Comparison of ENCODE assay signal across 25 cellular contexts in genomic region chr10:75104842-75105241, GRCh38. TPM values are rescaled to one million over a fixed set of nuclear protein-coding genes. Genes with fewer than 3 reads are reported as not detected.
A peak's percentile ranks its signal among the peaks of the same experiment; 100 is the strongest.
DNase-seq lines count a peak whose midpoint lies in the region; ATAC-seq and TF ChIP-seq lines count a peak whose summit lies in the region.
"Had no signal": no experiment of that assay in that cellular context is flagged by ENCODE, and none has a peak within 500 bp of the region (broad histone marks: within the 10 kb centered on the region; RNA-seq: fewer than 3 reads in every experiment).

No MANE protein-coding gene starts in this region.

- H4K8ac ChIP-seq in neuronal stem cell (ENCODE audit: low read depth, low read length): no peak overlapping the region

- no peak overlapping the region for H3K4ac ChIP-seq in neuronal stem cell (ENCODE audit: low read length)

- H3K79me2 ChIP-seq in GM23248 (ENCODE audit: insufficient read depth): no peaks in the 10 kb centered on the region

- H3K4me1 Mint-ChIP-seq in activated CD4-positive, alpha-beta T cell treated with anti-CD3 and anti-CD28 coated beads, Interleukin-2, amount 10 ng/mL, durations not matched to agents 24 days and 14 days: peaks cover 7% of the 10 kb centered on the region

- no peak for ATAC-seq in GM21367 (IDR thresholded peaks at IDR 0.05; ENCODE audit: unreplicated experiment)
- ATAC-seq: left lung; stimulated activated effector memory CD8-positive, alpha-beta T cell treated with anti-CD3 and anti-CD28 coated beads, Interleukin-12 subunit alpha, Interleukin-12 subunit beta, amount 100 ng/mL, for 72 hours had no signal

- H3K9me3 Mint-ChIP-seq in activated CD4-positive, alpha-beta T cell treated with anti-CD3 and anti-CD28 coated beads, Interleukin-2, amount 10 ng/mL, durations not matched to agents 24 days and 14 days: no peaks in the 10 kb centered on the region
- H3K9me3 Mint-ChIP-seq: CD14-positive monocyte; stimulated activated effector memory CD8-positive, alpha-beta T cell treated with anti-CD3 and anti-CD28 coated beads, Interleukin-12 subunit alpha, Interleukin-12 subunit beta, amount 100 ng/mL, for 72 hours had no signal

- peak overlapping the region; percentile 79 for H2AFZ ChIP-seq in neuronal stem cell (ENCODE audit: low read length)
- H2AFZ ChIP-seq in GM23248: no peak overlapping the region

- H4K91ac ChIP-seq in neuronal stem cell (ENCODE audit: low read depth, low read length, poor library complexity): peak overlapping the region; percentile 35

- peak overlapping the region; percentile 51 for H3K27ac Mint-ChIP-seq in activated CD4-positive, alpha-beta T cell treated with anti-CD3 and anti-CD28 coated beads, Interleukin-2, amount 10 ng/mL, durations not matched to agents 24 days and 14 days
- H3K27ac Mint-ChIP-seq: activated naive CD8-positive, alpha-beta T cell; stimulated activated effector memory CD8-positive, alpha-beta T cell treated with anti-CD3 and anti-CD28 coated beads, Interleukin-12 subunit alpha, Interleukin-12 subunit beta, amount 100 ng/mL, for 72 hours had no signal

- H3K27me3 ChIP-seq in esophagus (ENCODE audit: control insufficient read depth in 1 of 2, insufficient read depth in 2 of 2, low read length in 2 of 2) (no peaks in the 10 kb centered on the region), neuronal stem cell (ENCODE audit: control insufficient read depth in 3 of 3, insufficient read depth in 3 of 3, low read depth in 1 of 3, low read length in 3 of 3) (no peaks in the 10 kb centered on the region), suprapubic skin (no peaks in the 10 kb centered on the region), GM23248 (replicated peaks; ENCODE audit: insufficient read depth) (no peaks in the 10 kb centered on the region)
- H3K27me3 ChIP-seq: breast epithelium, left lung had no signal

- H2BK5ac ChIP-seq in neuronal stem cell (ENCODE audit: low read length): peak overlapping the region; percentile 9

- peak overlapping the region; percentile 46 for H3K23ac ChIP-seq in neuronal stem cell (ENCODE audit: low read depth, low read length, poor library complexity)

- no peak overlapping the region for H3K14ac ChIP-seq in neuronal stem cell (ENCODE audit: low read length)

- peaks cover 4% of the 10 kb centered on the region; the same call in 1 of the 2 replicates for H3F3A ChIP-seq in GM23248 (ENCODE audit: insufficient read depth)

- in situ Hi-C loops in GM23248 (cut with MboI): loop anchor here (10.0 kb wide), 1 partner anchor 860 kb away; no protein-coding TSS in a partner anchor

- no peak overlapping the region for H3K4me3 Mint-ChIP-seq in activated CD4-positive, alpha-beta T cell treated with anti-CD3 and anti-CD28 coated beads, Interleukin-2, amount 10 ng/mL, durations not matched to agents 24 days and 14 days
- H3K4me3 Mint-ChIP-seq: activated naive CD8-positive, alpha-beta T cell; CD14-positive monocyte; stimulated activated effector memory CD8-positive, alpha-beta T cell treated with anti-CD3 and anti-CD28 coated beads, Interleukin-12 subunit alpha, Interleukin-12 subunit beta, amount 100 ng/mL, for 72 hours had no signal

- no peaks in the 10 kb centered on the region for H3K9me2 ChIP-seq in GM23248 (ENCODE audit: insufficient read depth)

- H3K9ac ChIP-seq in neuronal stem cell (ENCODE audit: low read depth, low read length, poor library complexity): peak overlapping the region; percentile 7
- no peak overlapping the region for H3K9ac ChIP-seq in GM23248

- no peaks in the 10 kb centered on the region for H3K27me3 Mint-ChIP-seq in activated CD4-positive, alpha-beta T cell treated with anti-CD3 and anti-CD28 coated beads, Interleukin-2, amount 10 ng/mL, durations not matched to agents 24 days and 14 days
- H3K27me3 Mint-ChIP-seq: activated naive CD8-positive, alpha-beta T cell had no signal

- peak overlapping the region; percentile 84 for H2BK15ac ChIP-seq in neuronal stem cell (ENCODE audit: low read length)

- 53 to 65% methylated on average over 3 of the region's 3 CpGs for WGBS in esophagus, 2 donors
- WGBS in neuronal stem cell (ENCODE audit: extremely low coverage in 2 of 2, insufficient read length in 2 of 2, insufficient replicate concordance in 1 of 2), 2 donors: no CpG with 5 or more reads among the region's 3 CpGs
- 73% methylated on average over 2 of the region's 3 CpGs for WGBS in suprapubic skin
- WGBS in GM23248 (ENCODE audit: low coverage in 1 of 2, low lambda C conversion rate in 2 of 2, missing lambda C conversion rate in 2 of 2), 2 experiments: 74 to 81% methylated on average over 3 of the region's 3 CpGs

- H3K79me1 ChIP-seq in neuronal stem cell (ENCODE audit: low read depth, low read length): no peaks in the 10 kb centered on the region

- no peak overlapping the region for H3K18ac ChIP-seq in neuronal stem cell (ENCODE audit: low read length)

- intact Hi-C loops in activated CD4-positive, alpha-beta T cell treated with anti-CD3 and anti-CD28 coated beads, Interleukin-2, amount 10 ng/mL, durations not matched to agents 24 days and 14 days (cut with micrococcal nuclease): loop anchor here (5.0 kb wide), 2 partner anchors 83 to 683 kb away; no protein-coding TSS in a partner anchor

- H3K36me3 Mint-ChIP-seq in activated CD4-positive, alpha-beta T cell treated with anti-CD3 and anti-CD28 coated beads, Interleukin-2, amount 10 ng/mL, durations not matched to agents 24 days and 14 days (ENCODE audit: low read depth): no peaks in the 10 kb centered on the region
- H3K36me3 Mint-ChIP-seq: activated naive CD8-positive, alpha-beta T cell; CD14-positive monocyte; stimulated activated effector memory CD8-positive, alpha-beta T cell treated with anti-CD3 and anti-CD28 coated beads, Interleukin-12 subunit alpha, Interleukin-12 subunit beta, amount 100 ng/mL, for 72 hours had no signal

- H3K4me2 ChIP-seq in neuronal stem cell (ENCODE audit: insufficient read depth, low read length, poor library complexity, severe bottlenecking) (no peak overlapping the region), GM23248 (ENCODE audit: unreplicated experiment) (no peak overlapping the region)

- peak overlapping the region; percentile 26 for H2AK5ac ChIP-seq in neuronal stem cell (ENCODE audit: low read depth, low read length)

- H2BK120ac ChIP-seq in neuronal stem cell (ENCODE audit: low read depth, low read length): no peak overlapping the region

- H3K27ac ChIP-seq in esophagus (ENCODE audit: low read depth in 2 of 2, low read length in 1 of 2) (peak overlapping the region; percentile 39 to 58), neuronal stem cell (replicated peaks; ENCODE audit: low read length) (no peak overlapping the region), suprapubic skin (no peak overlapping the region), GM23248 (no peak overlapping the region)
- H3K27ac ChIP-seq: 22Rv1, left lung had no signal

- no peak for TF ChIP-seq EP300 in suprapubic skin (IDR thresholded peaks at IDR 0.05)

- no peaks in the 10 kb centered on the region for H3K36me3 ChIP-seq in esophagus (ENCODE audit: control insufficient read depth in 2 of 2, insufficient read depth in 2 of 2, low read length in 1 of 2)
- no peaks in the 10 kb centered on the region for H3K36me3 ChIP-seq in neuronal stem cell (replicated peaks in 1 of 2; ENCODE audit: control insufficient read depth in 2 of 2, insufficient read depth in 2 of 2, low read length in 2 of 2)
- no peaks in the 10 kb centered on the region for H3K36me3 ChIP-seq in suprapubic skin
- no peaks in the 10 kb centered on the region for H3K36me3 ChIP-seq in GM23248 (ENCODE audit: low read depth)
- H3K36me3 ChIP-seq: breast epithelium, left lung had no signal

- DNase-seq in activated CD4-positive, alpha-beta T cell treated with anti-CD3 and anti-CD28 coated beads, Interleukin-2, amount 10 ng/mL, durations not matched to agents 24 days and 14 days: no peak
- DNase-seq in activated CD4-positive, alpha-beta T cell treated with anti-CD3 and anti-CD28 coated beads for 4 hours: no peak
- no peak for DNase-seq in neuronal stem cell (ENCODE audit: low spot score)
- DNase-seq in suprapubic skin (ENCODE audit: low spot score in 2 of 2): peak; percentile 61 to 72
- DNase-seq in GM23248: no peak
- no peak for DNase-seq in stimulated activated naive CD4-positive, alpha-beta T cell treated with Interleukin-2 at 50 U/mL for 16 hours (lab: John Stamatoyannopoulos, UW)
- DNase-seq: activated CD8-positive, alpha-beta memory T cell treated with anti-CD3 and anti-CD28 coated beads for 24 hours; activated effector memory CD4-positive, alpha-beta T cell treated with Interleukin-2 at 50 U/mL for 16 hours; activated T-cell treated with anti-CD3 and anti-CD28 coated beads for 4 hours; anterior cingulate cortex; DMS79; left lung; NCI-H1092; NCI-H1694; NCI-H446 treated with DMSO at 0.1 percent for 48 hours; nucleus accumbens; stimulated activated CD4-positive, alpha-beta T cell treated with anti-CD3 and anti-CD28 coated beads, Interleukin-15, amount 100 ng/mL, for 24 hours; substantia nigra had no signal

- no peak overlapping the region for H2BK12ac ChIP-seq in neuronal stem cell (ENCODE audit: low read length)

- H3K4me1 ChIP-seq in esophagus (ENCODE audit: control insufficient read depth in 2 of 2, insufficient read depth in 2 of 2, low read length in 1 of 2): peaks cover 0 to 25% of the 10 kb centered on the region in 2 donors
- peaks cover 9 to 11% of the 10 kb centered on the region in 2 donors for H3K4me1 ChIP-seq in neuronal stem cell (ENCODE audit: control insufficient read depth in 2 of 2, insufficient read depth in 1 of 2, low read depth in 1 of 2, low read length in 2 of 2)
- H3K4me1 ChIP-seq in suprapubic skin: peaks cover 29% of the 10 kb centered on the region
- H3K4me1 ChIP-seq in GM23248 (ENCODE audit: insufficient read depth): no peaks in the 10 kb centered on the region
- H3K4me1 ChIP-seq: breast epithelium had no signal

- no peak for TF ChIP-seq POLR2A in suprapubic skin (IDR thresholded peaks at IDR 0.05)

- TF ChIP-seq CTCF in suprapubic skin (IDR thresholded peaks at IDR 0.05): no peak

- H3K9me3 ChIP-seq in esophagus (ENCODE audit: control insufficient read depth in 2 of 2, insufficient read depth in 1 of 2, low read depth in 1 of 2, low read length in 1 of 2) (no peaks in the 10 kb centered on the region), neuronal stem cell (replicated peaks in 1 of 2; ENCODE audit: control insufficient read depth in 2 of 2, insufficient read depth in 1 of 2, low read depth in 1 of 2, low read length in 2 of 2) (no peaks in the 10 kb centered on the region), suprapubic skin (no peaks in the 10 kb centered on the region), GM23248 (ENCODE audit: low read depth) (no peaks in the 10 kb centered on the region)
- H3K9me3 ChIP-seq: breast epithelium, left lung had no signal

- no peaks in the 10 kb centered on the region for H4K20me1 ChIP-seq in GM23248 (ENCODE audit: insufficient read depth)

- H3K4me3 ChIP-seq in esophagus (ENCODE audit: low read depth in 1 of 2, low read length in 2 of 2): no peak overlapping the region
- H3K4me3 ChIP-seq in neuronal stem cell (ENCODE audit: low read length in 2 of 2): no peak overlapping the region
- H3K4me3 ChIP-seq in suprapubic skin: no peak overlapping the region
- H3K4me3 ChIP-seq in GM23248: no peak overlapping the region
- H3K4me3 ChIP-seq: breast epithelium, left lung had no signal

RNA-seq across cellular contexts. Expression of gene SAMD8, which starts 6.6 kb away (rescaled TPM):
- total RNA-seq in activated CD4-positive, alpha-beta T cell treated with anti-CD3 and anti-CD28 coated beads, Interleukin-2, amount 10 ng/mL, durations not matched to agents 24 days and 14 days: 17.7 and 17.9 TPM in 2 replicates
- polyA plus RNA-seq in esophagus: 1 to 10 TPM; 8.1 to 9.7 TPM
- 11.4 TPM for polyA plus RNA-seq in neuronal stem cell (2013, experiment 1 of 2)
- 12.2 TPM for polyA plus RNA-seq in neuronal stem cell (2013, experiment 2 of 2)
- total RNA-seq in suprapubic skin: 10 to 100 TPM; 20.3 to 29.1 (median 22.8) TPM
- 30.5 and 31.5 TPM in 2 replicates for total RNA-seq in GM23248 (2014; rRNA removed; shearing (Covaris generic))
- polyA plus RNA-seq in GM23248 (2016; fragmentation: Nextera tagmentation; extraction: Ambion mirVana): 16.8 and 16.9 TPM in 2 replicates

Comparison
In these comparisons a context has a peak if more than half of its experiments do, and no peak if none do; other contexts are left out.
1. DNase-seq: peak in suprapubic skin (2 of 2); none in activated CD4-positive, alpha-beta T cell treated with anti-CD3 and anti-CD28 coated beads, Interleukin-2, amount 10 ng/mL, durations not matched to agents 24 days and 14 days (single experiment), activated CD4-positive, alpha-beta T cell treated with anti-CD3 and anti-CD28 coated beads for 4 hours (0 of 2), neuronal stem cell (single experiment), GM23248 (single experiment) and stimulated activated naive CD4-positive, alpha-beta T cell treated with Interleukin-2 at 50 U/mL for 16 hours (single experiment).
2. H3K27ac ChIP-seq: peak in esophagus (2 of 2); none in neuronal stem cell (single experiment), suprapubic skin (single experiment) and GM23248 (single experiment).